Comparison of ENCODE assay signal across 29 cellular contexts in genomic region chr1:3759800-3760199, GRCh38. TPM values are rescaled to one million over a fixed set of nuclear protein-coding genes. Genes with fewer than 3 reads are reported as not detected.
"Had no signal": no experiment of that assay in that cellular context is flagged by ENCODE, and none has a peak within 500 bp of the region (broad histone marks: within the 10 kb centered on the region; RNA-seq: fewer than 3 reads in every experiment).

No MANE protein-coding gene starts in this region.

- H3K4me1 ChIP-seq: gastroesophageal sphincter, heart left ventricle, parathyroid adenoma, suprapubic skin, transverse colon, upper lobe of right lung, uterus had no signal

- H3K36me3 ChIP-seq: gastroesophageal sphincter, heart left ventricle, suprapubic skin, transverse colon, upper lobe of right lung, uterus had no signal

- H2AFZ ChIP-seq: hepatocyte, parathyroid adenoma had no signal

- H3K79me2 ChIP-seq: hepatocyte, parathyroid adenoma had no signal

- ATAC-seq: esophagus mucosa; gastroesophageal sphincter; heart left ventricle; left lobe of liver; natural killer cell; sciatic nerve; stimulated activated naive CD8-positive, alpha-beta T cell treated with anti-CD3 and anti-CD28 coated beads, Interleukin-15, amount 100 ng/mL, for 72 hours; upper lobe of right lung had no signal

- H3K9ac ChIP-seq: parathyroid adenoma had no signal

- H3K27me3 ChIP-seq: hepatocyte, uterus had no signal

- DNase-seq: cortex of kidney; foreskin fibroblast; heart left ventricle; kidney; natural killer cell; occipital lobe; stimulated activated CD4-positive, alpha-beta T cell treated with anti-CD3 and anti-CD28 coated beads, Interleukin-12 subunit alpha, Interleukin-12 subunit beta, amount 100 ng/mL, for 4 hours; stimulated activated CD4-positive, alpha-beta T cell treated with anti-CD3 and anti-CD28 coated beads, Interleukin-1b, Interleukin-23, amount 100 ng/mL, for 48 hours; stimulated activated CD4-positive, alpha-beta T cell treated with anti-CD3 and anti-CD28 coated beads, Interleukin-4, amount 100 ng/mL, for 1 hour; stimulated activated CD8-positive, alpha-beta memory T cell treated with anti-CD3 and anti-CD28 coated beads, Interleukin-4, amount 100 ng/mL, for 48 hours; stimulated activated naive CD4-positive, alpha-beta T cell; stimulated activated naive CD8-positive, alpha-beta T cell treated with anti-CD3 and anti-CD28 coated beads, Interleukin-15, amount 100 ng/mL, for 72 hours; transverse colon; upper lobe of right lung; uterus had no signal

- FAIRE-seq: kidney had no signal

- H3K4me2 ChIP-seq: hepatocyte, smooth muscle cell had no signal

- H3K4me3 ChIP-seq: gastroesophageal sphincter, heart left ventricle, hepatocyte, lung, smooth muscle cell, suprapubic skin, transverse colon, upper lobe of right lung, uterus had no signal

- H3K9me3 ChIP-seq: suprapubic skin, transverse colon, upper lobe of right lung, uterus had no signal

- H3K27ac ChIP-seq: gastroesophageal sphincter, heart left ventricle, hepatocyte, parathyroid adenoma, suprapubic skin, transverse colon, upper lobe of right lung, uterus had no signal

RNA-seq across cellular contexts. Expression of gene CCDC27, which starts 7.5 kb away (rescaled TPM):
- total RNA-seq: dermis microvascular lymphatic vessel endothelial cell, esophagus mucosa, gastroesophageal sphincter, heart left ventricle, kidney, left lobe of liver, liver, lung, mononuclear cell, natural killer cell, occipital lobe, progenitor cell of endocrine pancreas, sciatic nerve, smooth muscle cell, suprapubic skin, transverse colon, upper lobe of right lung, uterus had no signal
- polyA plus RNA-seq: heart left ventricle, liver, lung, neural cell, smooth muscle cell had no signal

RNA-seq across cellular contexts. Expression of gene SMIM1, which starts 12.7 kb away (rescaled TPM):
- total RNA-seq: transverse colon had no signal
- polyA plus RNA-seq: neural cell had no signal
